In genomic region chr6:148745926-148746325, GRCh38 we compare ENCODE assay signal across 8 cellular contexts. TPM values are rescaled to one million over a fixed set of nuclear protein-coding genes. Genes with fewer than 3 reads are reported as not detected.
DNase-seq lines count a peak whose midpoint lies in the region; ATAC-seq and TF ChIP-seq lines count a peak whose summit lies in the region.

No MANE protein-coding gene starts in this region.

- peaks cover 7% of the 10 kb centered on the region for H3K27me3 ChIP-seq in CD8-positive, alpha-beta memory T cell (ENCODE audit: insufficient read depth, low read length, poor library complexity, severe bottlenecking)
- H3K27me3 ChIP-seq in PC-3 (ENCODE audit: low read length) (no peaks in the 10 kb centered on the region), endodermal cell (ENCODE audit: control insufficient read depth, insufficient read depth, low read length, poor library complexity, severe bottlenecking) (peaks cover 4% of the 10 kb centered on the region), osteoblast (ENCODE audit: insufficient read depth, low read length) (no peaks in the 10 kb centered on the region)

- BruUV-seq in PC-3 (replicated peaks; lab: Mats Ljungman, UMichigan), result TSS peak; percentile 29

- no peaks in the 10 kb centered on the region for H3K9me3 ChIP-seq in CD8-positive, alpha-beta memory T cell (ENCODE audit: low read length)
- H3K9me3 ChIP-seq in PC-3 (ENCODE audit: low read length), result no peaks in the 10 kb centered on the region
- H3K9me3 ChIP-seq in endodermal cell (ENCODE audit: control insufficient read depth, low read length), result no peaks in the 10 kb centered on the region
- no peaks in the 10 kb centered on the region for H3K9me3 ChIP-seq in osteoblast (ENCODE audit: low read depth, low read length)

- H3K9me2 ChIP-seq in PC-3 (replicated peaks; ENCODE audit: low read length), result no peaks in the 10 kb centered on the region

- no peak for TF ChIP-seq CTCF in PC-3 (conservative IDR thresholded peaks at IDR 0.05; ENCODE audit: low read depth, low read length)
- no peak for TF ChIP-seq CTCF in endodermal cell (conservative IDR thresholded peaks at IDR 0.05)
- TF ChIP-seq CTCF in osteoblast (IDR thresholded peaks at IDR 0.05; ENCODE audit: extremely low read depth, low read depth, low read length), result no peak

- no peak overlapping the region for H3K27ac ChIP-seq in CD8-positive, alpha-beta memory T cell (ENCODE audit: low read depth, low read length)
- H3K27ac ChIP-seq in PC-3 (ENCODE audit: low read length) (no peak overlapping the region), endodermal cell (ENCODE audit: low read depth, low read length) (no peak overlapping the region), osteoblast (ENCODE audit: low read depth, low read length) (peak overlapping the region; percentile 38)

- no peaks in the 10 kb centered on the region for H4K20me1 ChIP-seq in PC-3 (ENCODE audit: low read length)
- H4K20me1 ChIP-seq in osteoblast (ENCODE audit: insufficient read depth, low read length), result peaks cover 14% of the 10 kb centered on the region

- H3K79me2 ChIP-seq in PC-3 (ENCODE audit: low read length) (peaks cover 14% of the 10 kb centered on the region; the same call in 1 of the 2 replicates), osteoblast (ENCODE audit: insufficient read depth, low read length) (peaks cover 23% of the 10 kb centered on the region)

- H3K27ac Mint-ChIP-seq in CD8-positive, alpha-beta memory T cell, result peak overlapping the region; percentile 79 to 97 (median 92)
- peak overlapping the region; percentile 81 for H3K27ac Mint-ChIP-seq in endodermal cell

- peaks cover 17% of the 10 kb centered on the region for H3K4me1 ChIP-seq in CD8-positive, alpha-beta memory T cell (ENCODE audit: insufficient read depth, low read length)
- H3K4me1 ChIP-seq in PC-3 (ENCODE audit: insufficient read depth, low read length) (peaks cover 7% of the 10 kb centered on the region; the same call in 1 of the 2 replicates), endodermal cell (ENCODE audit: control insufficient read depth, insufficient read depth, low read length) (no peaks in the 10 kb centered on the region), osteoblast (ENCODE audit: insufficient read depth, low read length) (peaks cover 12% of the 10 kb centered on the region)

- peak; percentile 1; the same call in 1 of the 2 replicates for ATAC-seq in PC-3

- peaks cover 0 to 2% (median 0%) of the 10 kb centered on the region in 5 donors for H3K9me3 Mint-ChIP-seq in CD8-positive, alpha-beta memory T cell
- H3K9me3 Mint-ChIP-seq in endodermal cell, result no peaks in the 10 kb centered on the region

- peaks cover 0 to 4% (median 0%) of the 10 kb centered on the region in 3 donors for H3K36me3 Mint-ChIP-seq in CD8-positive, alpha-beta memory T cell
- no peaks in the 10 kb centered on the region for H3K36me3 Mint-ChIP-seq in endodermal cell (ENCODE audit: low read depth)

- CTCF ChIA-PET in CD8-positive, alpha-beta memory T cell (lab: Charles Lee), result interaction anchor here (0.6 to 2.1 kb wide), 4 partner anchors 10 to 212 kb away, joined by 3 to 5 read pairs (median 3); no protein-coding TSS in a partner anchor
- CTCF ChIA-PET in PC-3 (lab: Charles Lee), result no interaction called here

- intact Hi-C loops in PC-3 (cut with micrococcal nuclease), result loop anchor here (1.0 to 5.0 kb wide), 5 partner anchors 123 to 686 kb away; no protein-coding TSS in a partner anchor

- POLR2A ChIA-PET in CD8-positive, alpha-beta memory T cell (lab: Charles Lee), result interaction anchor here (0.7 kb wide), 2 partner anchors 42 to 73 kb away, joined by 3 read pairs; no protein-coding TSS in a partner anchor
- POLR2A ChIA-PET in PC-3 (lab: Charles Lee; ENCODE audit: unreplicated experiment), result no interaction called here

- WGBS in endodermal cell (ENCODE audit: insufficient coverage in 1 of 2, insufficient read length in 1 of 2), 2 experiments, result 0 to 17% methylated on average over 1 to 5 of the region's 6 CpGs

- H3K4me3 Mint-ChIP-seq in CD8-positive, alpha-beta memory T cell, result peak overlapping the region; percentile 92 to 99 (median 98)
- peak overlapping the region; percentile 88 for H3K4me3 Mint-ChIP-seq in endodermal cell

- peak overlapping the region; percentile 67 for H3K4me3 ChIP-seq in CD8-positive, alpha-beta memory T cell (ENCODE audit: low read length)
- H3K4me3 ChIP-seq in PC-3 (ENCODE audit: low read length), result peak overlapping the region; percentile 88
- peak overlapping the region; percentile 85 for H3K4me3 ChIP-seq in endodermal cell (ENCODE audit: low read length)
- peak overlapping the region; percentile 81 for H3K4me3 ChIP-seq in osteoblast (ENCODE audit: insufficient read depth, low read length)

- no peaks in the 10 kb centered on the region for H3F3A ChIP-seq in PC-3 (ENCODE audit: low read length, unreplicated experiment)

- peak overlapping the region; percentile 94 for H3K4me2 ChIP-seq in PC-3 (ENCODE audit: low read length)
- H3K4me2 ChIP-seq in osteoblast (ENCODE audit: insufficient read depth, low read length), result peak overlapping the region; percentile 90

- peaks cover 30 to 40% (median 38%) of the 10 kb centered on the region in 3 donors for H3K4me1 Mint-ChIP-seq in CD8-positive, alpha-beta memory T cell
- H3K4me1 Mint-ChIP-seq in endodermal cell, result peaks cover 9% of the 10 kb centered on the region

- peak overlapping the region; percentile 96 for H2AFZ ChIP-seq in PC-3 (ENCODE audit: low read length)
- H2AFZ ChIP-seq in osteoblast (ENCODE audit: low read length), result peak overlapping the region; percentile 96

- H3K9ac ChIP-seq in PC-3 (ENCODE audit: low read length) (peak overlapping the region; percentile 36; the same call in 1 of the 2 replicates), endodermal cell (ENCODE audit: extremely low read depth, low read length, poor library complexity, severe bottlenecking) (no peak overlapping the region)

- no peaks in the 10 kb centered on the region for H3K36me3 ChIP-seq in CD8-positive, alpha-beta memory T cell (ENCODE audit: insufficient read depth, low read length)
- no peaks in the 10 kb centered on the region; the same call in 1 of the 2 replicates for H3K36me3 ChIP-seq in PC-3 (ENCODE audit: low read depth, low read length)
- H3K36me3 ChIP-seq in endodermal cell (ENCODE audit: control insufficient read depth, insufficient read depth, low read length), result no peaks in the 10 kb centered on the region
- H3K36me3 ChIP-seq in osteoblast (ENCODE audit: insufficient read depth, low read length), result no peaks in the 10 kb centered on the region

- H3K27me3 Mint-ChIP-seq in CD8-positive, alpha-beta memory T cell, result peaks cover 0 to 3% of the 10 kb centered on the region in 2 donors
- peaks cover 25% of the 10 kb centered on the region for H3K27me3 Mint-ChIP-seq in endodermal cell (ENCODE audit: insufficient read depth)

- no peak for DNase-seq in CD8-positive, alpha-beta memory T cell
- DNase-seq in PC-3 (peak; percentile 37), endodermal cell (no peak), osteoblast (ENCODE audit: insufficient read length, low spot score, missing footprints) (no peak), DMS153 (lab: John Stamatoyannopoulos, UW) (no peak), pons (ENCODE audit: low spot score) (no peak), cerebellar cortex (ENCODE audit: low spot score) (no peak)
- DNase-seq in stimulated activated naive CD4-positive, alpha-beta T cell treated with Interleukin-2 at 50 U/mL for 16 hours (lab: John Stamatoyannopoulos, UW), result no peak

RNA-seq across cellular contexts. Expression of gene UST, which starts 0.9 kb away (rescaled TPM):
- 1 to 10 TPM; 6.4 to 7.8 TPM for total RNA-seq in CD8-positive, alpha-beta memory T cell
- 2.4 TPM for polyA plus RNA-seq in CD8-positive, alpha-beta memory T cell
- total RNA-seq in PC-3 (2014; rRNA removed) (3.9 and 7.9 TPM in 2 replicates), endodermal cell (10 to 100 TPM; 15.3 to 16.3 TPM), osteoblast (18.1 and 21.2 TPM in 2 replicates)
- polyA plus RNA-seq in endodermal cell (2013, experiment 1 of 2), result 16.6 TPM
- polyA plus RNA-seq in endodermal cell (2013, experiment 2 of 2), result 15.3 TPM
